Comparison of ENCODE assay signal across 8 cellular contexts in genomic region chr22:35308480-35308945, GRCh38. TPM values are rescaled to one million over a fixed set of nuclear protein-coding genes. Genes with fewer than 3 reads are reported as not detected.
DNase-seq lines count a peak whose midpoint lies in the region; ATAC-seq, FAIRE-seq and TF ChIP-seq lines count a peak whose summit lies in the region.

No MANE protein-coding gene starts in this region.

- no peaks in the 10 kb centered on the region for H3K36me3 ChIP-seq in MM.1S (replicated peaks; ENCODE audit: insufficient read depth, low read length)
- no peaks in the 10 kb centered on the region for H3K36me3 ChIP-seq in pancreas

- H3K9ac ChIP-seq in MM.1S (ENCODE audit: low read length): no peak overlapping the region; the same call in 1 of the 2 replicates

- H3K27ac ChIP-seq in MM.1S (ENCODE audit: low read length) (peak overlapping the region; percentile 85), pancreas (no peak overlapping the region)

- FAIRE-seq in pancreas (lab: Jason Lieb, UNC): no peak

- intact Hi-C loops in pancreas (cut with DNase I): no loop called here

- H3K9me2 ChIP-seq in MM.1S (replicated peaks; ENCODE audit: insufficient read depth, low read length): no peaks in the 10 kb centered on the region

- H3K9me3 Mint-ChIP-seq in naive thymus-derived CD8-positive, alpha-beta T cell: no peaks in the 10 kb centered on the region

- POLR2A ChIA-PET in naive thymus-derived CD8-positive, alpha-beta T cell (lab: Charles Lee): interaction anchor here (0.7 to 1.9 kb wide), 2 partner anchors 9 to 18 kb away, joined by 7 to 9 read pairs; partner anchors contain the start of gene TOM1

- peak overlapping the region; percentile 50 for H3K4me2 ChIP-seq in MM.1S (ENCODE audit: low read depth, low read length)

- H3K4me3 ChIP-seq in MM.1S (ENCODE audit: low read length) (no peak overlapping the region), pancreas (no peak overlapping the region)

- no peaks in the 10 kb centered on the region for H3K9me3 ChIP-seq in MM.1S (replicated peaks; ENCODE audit: insufficient read depth, low read length)
- H3K9me3 ChIP-seq in pancreas: no peaks in the 10 kb centered on the region

- TF ChIP-seq CTCF in MM.1S (IDR thresholded peaks at IDR 0.05; ENCODE audit: low read length): no peak
- no peak for TF ChIP-seq CTCF in pancreas (IDR thresholded peaks at IDR 0.05)

- H3F3A ChIP-seq in MM.1S (ENCODE audit: insufficient read depth, low read length): peaks cover 44% of the 10 kb centered on the region

- 0 out of 2 replicates have a peak, but pooled peaks cover 5% of the 10 kb centered on the region for H4K20me1 ChIP-seq in MM.1S (ENCODE audit: insufficient read depth, low read length)

- peaks cover 62% of the 10 kb centered on the region for H3K4me1 ChIP-seq in MM.1S (ENCODE audit: low read length)
- H3K4me1 ChIP-seq in pancreas: peaks cover 5 to 18% (median 7%) of the 10 kb centered on the region in 3 donors

- H2AFZ ChIP-seq in MM.1S (ENCODE audit: low read length): no peak overlapping the region

- WGBS in pancreas, 2 donors: 89 to 90% methylated on average over 5 of the region's 5 CpGs

- peaks cover 34 to 88% (median 85%) of the 10 kb centered on the region in 4 donors for H3K4me1 Mint-ChIP-seq in naive thymus-derived CD8-positive, alpha-beta T cell

- H3K27ac Mint-ChIP-seq in naive thymus-derived CD8-positive, alpha-beta T cell: peak overlapping the region; percentile 22 to 92 (median 76)

- peaks cover 55% of the 10 kb centered on the region for H3K79me2 ChIP-seq in MM.1S (ENCODE audit: low read length)

- peaks cover 0 to 11% (median 2%) of the 10 kb centered on the region in 3 donors for H3K36me3 Mint-ChIP-seq in naive thymus-derived CD8-positive, alpha-beta T cell

- peak overlapping the region; percentile 12 to 74 (median 52) for H3K4me3 Mint-ChIP-seq in naive thymus-derived CD8-positive, alpha-beta T cell

- H3K27me3 Mint-ChIP-seq in naive thymus-derived CD8-positive, alpha-beta T cell: no peaks in the 10 kb centered on the region

- H3K27me3 ChIP-seq in MM.1S (replicated peaks; ENCODE audit: insufficient read depth, low read length) (no peaks in the 10 kb centered on the region), pancreas (no peaks in the 10 kb centered on the region)

- ATAC-seq in GM21786 (IDR thresholded peaks at IDR 0.05; ENCODE audit: unreplicated experiment) (peak; percentile 52), pancreas (no peak)
- ATAC-seq in naive thymus-derived CD8-positive, alpha-beta T cell: peak; percentile 61 to 75

- DNase-seq in SIG-M5 treated with dmso at 0.1 percent for 504 hours (lab: John Stamatoyannopoulos, UW; ENCODE audit: unreplicated experiment) (peak; percentile 42), SIG-M5 (lab: John Stamatoyannopoulos, UW) (no peak), MM.1S (peak; percentile 84), pancreas (no peak), NCI-H748 (lab: John Stamatoyannopoulos, UW; ENCODE audit: unreplicated experiment) (no peak)
- DNase-seq in naive thymus-derived CD8-positive, alpha-beta T cell: peak in 2 of 10 donors; percentile 24 to 34
- DNase-seq in stimulated activated CD4-positive, alpha-beta T cell treated with anti-CD3 and anti-CD28 coated beads, Interleukin-1b, Interleukin-23, amount 100 ng/mL, for 48 hours: no peak

RNA-seq across cellular contexts. Expression of gene TOM1, which starts 8.8 kb away (rescaled TPM):
- total RNA-seq in naive thymus-derived CD8-positive, alpha-beta T cell: 10 to 100 TPM; 45.9 to 47.8 TPM
- 10 to 100 TPM; 26.6 to 29.6 (median 29.2) TPM for polyA plus RNA-seq in naive thymus-derived CD8-positive, alpha-beta T cell
- total RNA-seq in pancreas: 10 to 100 TPM; 18.4 to 30.2 (median 20.2) TPM
- 10 to 100 TPM; 28.3 to 33.7 TPM for polyA plus RNA-seq in pancreas

RNA-seq across cellular contexts. Expression of gene HMGXB4, which starts 51.2 kb away (rescaled TPM):
- 10 to 100 TPM; 29.5 to 32.6 TPM for total RNA-seq in naive thymus-derived CD8-positive, alpha-beta T cell
- polyA plus RNA-seq in naive thymus-derived CD8-positive, alpha-beta T cell: 10 to 100 TPM in 2 of 3 donors, 1 to 10 TPM in 1; 7.9 to 17.8 (median 11.0) TPM
- 10 to 100 TPM in 1 of 6 donors, 1 to 10 TPM in 5; 5.0 to 10.1 (median 6.6) TPM for total RNA-seq in pancreas
- 1 to 10 TPM; 4.8 to 5.3 TPM for polyA plus RNA-seq in pancreas

Comparison
In these comparisons a context has a peak if more than half of its experiments do, and no peak if none do; other contexts are left out.
1. DNase-seq: peak in SIG-M5 treated with dmso at 0.1 percent for 504 hours (single experiment) and MM.1S (single experiment); none in SIG-M5 (single experiment), pancreas (0 of 6), NCI-H748 (single experiment) and stimulated activated CD4-positive, alpha-beta T cell treated with anti-CD3 and anti-CD28 coated beads, Interleukin-1b, Interleukin-23, amount 100 ng/mL, for 48 hours (single experiment).
2. ATAC-seq: peak in GM21786 (single experiment) and naive thymus-derived CD8-positive, alpha-beta T cell (2 of 2); none in pancreas (0 of 4).